Comparison of ENCODE assay signal across 18 cellular contexts in genomic region chr14:96790211-96790610, GRCh38.
"Had no signal": no experiment of that assay in that cellular context is flagged by ENCODE, and none has a peak within 500 bp of the region (broad histone marks: within the 10 kb centered on the region; RNA-seq: fewer than 3 reads in every experiment).

No MANE protein-coding gene starts in this region.

- ATAC-seq: gastroesophageal sphincter, left lobe of liver had no signal

- DNase-seq: esophagus squamous epithelium; foreskin fibroblast; glutamatergic neuron; islet precursor cell; mammary epithelial cell; naive thymus-derived CD4-positive, alpha-beta T cell; nephron progenitor cell; posterior cingulate gyrus; sigmoid colon; stimulated activated CD4-positive, alpha-beta T cell treated with anti-CD3 and anti-CD28 coated beads, Interleukin-2, amount 100 ng/mL, for 24 hours; stimulated activated naive CD4-positive, alpha-beta T cell treated with Interleukin-2 at 50 U/mL for 16 hours; thyroid gland; upper lobe of left lung had no signal

- H3K27me3 ChIP-seq: sigmoid colon, thyroid gland, upper lobe of left lung, vagina had no signal

- H3K4me1 ChIP-seq: esophagus squamous epithelium, gastroesophageal sphincter, sigmoid colon, suprapubic skin, thyroid gland, upper lobe of left lung, vagina had no signal

- H3K36me3 ChIP-seq: esophagus squamous epithelium, gastroesophageal sphincter, sigmoid colon, suprapubic skin, thyroid gland, upper lobe of left lung, vagina had no signal

- H3K27ac ChIP-seq: esophagus squamous epithelium, gastroesophageal sphincter, sigmoid colon, skin epidermis, suprapubic skin, thyroid gland, upper lobe of left lung, vagina had no signal

- H3K4me3 ChIP-seq: esophagus squamous epithelium, gastroesophageal sphincter, sigmoid colon, skin epidermis, suprapubic skin, thyroid gland, upper lobe of left lung, vagina had no signal

- H3K9me3 ChIP-seq: esophagus squamous epithelium, gastroesophageal sphincter, sigmoid colon, suprapubic skin, thyroid gland, upper lobe of left lung, vagina had no signal
